In the genomic region with DNA sequence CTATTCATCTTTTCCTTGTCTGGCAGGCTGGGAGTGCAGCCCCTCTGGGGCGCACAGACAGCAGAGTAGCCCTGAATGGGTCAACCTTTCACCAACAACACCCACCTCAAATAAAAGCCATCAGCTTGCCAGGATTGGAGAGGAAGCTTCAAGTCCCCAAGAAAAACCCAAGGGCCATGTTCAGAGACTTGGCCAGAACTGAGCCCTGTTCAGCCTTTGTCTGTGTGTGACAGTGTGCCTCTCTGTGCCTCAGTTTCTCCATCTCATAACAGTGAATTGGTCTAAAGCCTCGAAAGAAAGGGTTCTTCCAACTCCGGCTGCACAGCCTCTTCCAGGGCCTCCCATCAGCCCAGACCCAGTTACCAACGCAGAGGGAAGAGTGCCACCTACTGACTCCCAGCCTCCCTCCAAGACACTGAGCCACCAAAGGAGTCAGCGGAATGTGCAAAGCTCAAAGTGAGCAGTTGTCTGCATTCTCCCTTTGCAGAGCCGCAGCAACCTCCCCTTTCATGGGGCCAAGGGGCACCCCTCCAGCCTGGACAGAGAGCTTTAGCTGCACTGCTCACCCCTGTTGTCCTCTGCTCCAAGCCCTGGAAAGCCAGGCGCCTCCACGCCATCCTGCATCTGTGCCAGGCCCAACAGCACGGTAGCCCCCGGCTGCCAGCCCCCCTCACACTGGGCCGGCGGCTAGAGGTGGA, we compare ENCODE assay signal across 9 cellular contexts.
DNase-seq lines count a peak whose midpoint lies in the region; ATAC-seq, FAIRE-seq and TF ChIP-seq lines count a peak whose summit lies in the region.
"Had no signal": no experiment of that assay in that cellular context is flagged by ENCODE, and none has a peak within 500 bp of the region (broad histone marks: within the 10 kb centered on the region; RNA-seq: fewer than 3 reads in every experiment).

No MANE protein-coding gene starts in this region.

- no peaks in the 10 kb centered on the region for H3K36me3 ChIP-seq in K562 (ENCODE audit: control insufficient read depth, insufficient read depth, low read length)

- H3K4me3 Mint-ChIP-seq in activated CD4-positive, alpha-beta memory T cell treated with anti-CD3 and anti-CD28 coated beads for 36 hours = no peak overlapping the region
- H3K4me3 Mint-ChIP-seq in activated CD4-positive, alpha-beta memory T cell treated with anti-CD3 and anti-CD28 coated beads, Interleukin-2, amount 10 ng/mL, durations not matched to agents 7 days and 5 days = no peak overlapping the region
- H3K4me3 Mint-ChIP-seq in immature natural killer cell = no peak overlapping the region

- no peak for TF ChIP-seq POLR2A in K562 (conservative IDR thresholded peaks at IDR 0.05)

- no peaks in the 10 kb centered on the region for H3K9me1 ChIP-seq in K562 (ENCODE audit: control insufficient read depth, insufficient read depth, low read length)

- BruUV-seq in K562 (replicated peaks; lab: Mats Ljungman, UMichigan) = no TSS peak

- H3K79me2 ChIP-seq in K562 (ENCODE audit: control insufficient read depth, insufficient read depth, low read length) = no peaks in the 10 kb centered on the region

- WGBS in K562 (ENCODE audit: insufficient coverage, low coverage, missing lambda C conversion rate) = 9% methylated on average over 12 of the region's 12 CpGs

- no peaks in the 10 kb centered on the region for H3K36me3 Mint-ChIP-seq in activated CD4-positive, alpha-beta memory T cell treated with anti-CD3 and anti-CD28 coated beads for 36 hours
- H3K36me3 Mint-ChIP-seq in activated CD4-positive, alpha-beta memory T cell treated with anti-CD3 and anti-CD28 coated beads, Interleukin-2, amount 10 ng/mL, durations not matched to agents 7 days and 5 days (ENCODE audit: low read depth) = no peaks in the 10 kb centered on the region
- peaks cover 0 to 3% (median 0%) of the 10 kb centered on the region in 3 donors for H3K36me3 Mint-ChIP-seq in immature natural killer cell
- H3K36me3 Mint-ChIP-seq: activated naive CD4-positive, alpha-beta T cell treated with anti-CD3 and anti-CD28 coated beads, Interleukin-2, amount 50 U/mL, for 72 hours had no signal

- TF ChIP-seq CTCF in K562 (IDR thresholded peaks at IDR 0.05 in 2 of 3, conservative IDR thresholded peaks at IDR 0.05 in 1 of 3; ENCODE audit: insufficient read depth in 2 of 3, low read depth in 1 of 3, low read length in 3 of 3) = peak; percentile 70 to 83 (median 74)

- H3K9me3 Mint-ChIP-seq in activated CD4-positive, alpha-beta memory T cell treated with anti-CD3 and anti-CD28 coated beads for 36 hours = no peaks in the 10 kb centered on the region
- H3K9me3 Mint-ChIP-seq in activated CD4-positive, alpha-beta memory T cell treated with anti-CD3 and anti-CD28 coated beads, Interleukin-2, amount 10 ng/mL, durations not matched to agents 7 days and 5 days = no peaks in the 10 kb centered on the region
- no peaks in the 10 kb centered on the region for H3K9me3 Mint-ChIP-seq in immature natural killer cell
- H3K9me3 Mint-ChIP-seq: activated naive CD4-positive, alpha-beta T cell treated with anti-CD3 and anti-CD28 coated beads, Interleukin-2, amount 50 U/mL, for 72 hours had no signal

- TF ChIP-seq EP300 in K562 (IDR thresholded peaks at IDR 0.05; ENCODE audit: low read length) = no peak

- POLR2A ChIA-PET in activated CD4-positive, alpha-beta memory T cell treated with anti-CD3 and anti-CD28 coated beads for 36 hours (lab: Charles Lee) = no interaction called here
- POLR2A ChIA-PET in activated CD4-positive, alpha-beta memory T cell treated with anti-CD3 and anti-CD28 coated beads, Interleukin-2, amount 10 ng/mL, durations not matched to agents 7 days and 5 days (lab: Charles Lee) = no interaction called here
- POLR2A ChIA-PET in K562 (lab: Yijun Ruan, JAX) = interaction anchor here (0.7 to 1.6 kb wide), 2 partner anchors 17 to 77 kb away, joined by 3 to 4 read pairs; no protein-coding TSS in a partner anchor

- no peak overlapping the region for H3K9ac ChIP-seq in K562 (ENCODE audit: insufficient read depth in 1 of 2, low read depth in 2 of 2, low read length in 2 of 2)

- in situ Hi-C loops in K562 (cut with MboI) = loop anchor here (25.0 kb wide), 1 partner anchor 1684 kb away; no protein-coding TSS in a partner anchor

- H2AFZ ChIP-seq in K562 (ENCODE audit: low read depth, low read length) = no peak overlapping the region

- H3K27ac Mint-ChIP-seq in activated CD4-positive, alpha-beta memory T cell treated with anti-CD3 and anti-CD28 coated beads for 36 hours = no peak overlapping the region
- H3K27ac Mint-ChIP-seq in activated CD4-positive, alpha-beta memory T cell treated with anti-CD3 and anti-CD28 coated beads, Interleukin-2, amount 10 ng/mL, durations not matched to agents 7 days and 5 days = no peak overlapping the region
- H3K27ac Mint-ChIP-seq in immature natural killer cell = no peak overlapping the region
- H3K27ac Mint-ChIP-seq: activated naive CD4-positive, alpha-beta T cell treated with anti-CD3 and anti-CD28 coated beads, Interleukin-2, amount 50 U/mL, for 72 hours had no signal

- H3K4me1 Mint-ChIP-seq in activated CD4-positive, alpha-beta memory T cell treated with anti-CD3 and anti-CD28 coated beads for 36 hours (ENCODE audit: low read depth) = no peaks in the 10 kb centered on the region
- H3K4me1 Mint-ChIP-seq in activated CD4-positive, alpha-beta memory T cell treated with anti-CD3 and anti-CD28 coated beads, Interleukin-2, amount 10 ng/mL, durations not matched to agents 7 days and 5 days = no peaks in the 10 kb centered on the region
- peaks cover 10% of the 10 kb centered on the region in 2 donors for H3K4me1 Mint-ChIP-seq in immature natural killer cell

- peak; percentile 54 to 78 for TF ChIP-seq RAD21 in K562 (CRISPR knock-in tag; conservative IDR thresholded peaks at IDR 0.05 in 1 of 2, IDR thresholded peaks at IDR 0.05 in 1 of 2)

- CTCF ChIA-PET in activated CD4-positive, alpha-beta memory T cell treated with anti-CD3 and anti-CD28 coated beads for 36 hours (lab: Charles Lee) = interaction anchor here (0.6 to 2.0 kb wide), 7 partner anchors 17 to 244 kb away, joined by 3 to 10 read pairs (median 4); no protein-coding TSS in a partner anchor
- CTCF ChIA-PET in activated CD4-positive, alpha-beta memory T cell treated with anti-CD3 and anti-CD28 coated beads, Interleukin-2, amount 10 ng/mL, durations not matched to agents 7 days and 5 days (lab: Charles Lee) = interaction anchor here (1.0 to 1.2 kb wide), 2 partner anchors 204 to 206 kb away, joined by 3 read pairs; no protein-coding TSS in a partner anchor
- CTCF ChIA-PET in K562 (lab: Yijun Ruan, JAX; ENCODE audit: low intra/inter-chr PET ratio) = interaction anchor here (0.7 kb wide), 2 partner anchors 16 to 1681 kb away, joined by 3 read pairs; no protein-coding TSS in a partner anchor

- no peak overlapping the region for H3K4me2 ChIP-seq in K562 (ENCODE audit: insufficient read depth, low read length)

- no peaks in the 10 kb centered on the region for H3K9me3 ChIP-seq in K562 (replicated peaks; ENCODE audit: control insufficient read depth, insufficient read depth, low read depth, low read length)

- peaks cover 14% of the 10 kb centered on the region for H3K27me3 Mint-ChIP-seq in activated CD4-positive, alpha-beta memory T cell treated with anti-CD3 and anti-CD28 coated beads for 36 hours
- H3K27me3 Mint-ChIP-seq in activated CD4-positive, alpha-beta memory T cell treated with anti-CD3 and anti-CD28 coated beads, Interleukin-2, amount 10 ng/mL, durations not matched to agents 7 days and 5 days = peaks cover 16% of the 10 kb centered on the region
- H3K27me3 Mint-ChIP-seq in immature natural killer cell (ENCODE audit: low read depth in 3 of 3) = peaks cover 2 to 6% (median 5%) of the 10 kb centered on the region in 3 donors

- ATAC-seq in K562 = peak; percentile 94
- no peak for ATAC-seq in HG02870 (IDR thresholded peaks at IDR 0.05; ENCODE audit: unreplicated experiment)

- peak; percentile 78 for FAIRE-seq in K562 (lab: Jason Lieb, UNC)

- peaks cover 3 to 9% of the 10 kb centered on the region in 2 experiments; a peak in 2 of 5 replicates for H3K4me1 ChIP-seq in K562 (replicated peaks in 1 of 2; ENCODE audit: control insufficient read depth in 2 of 2, insufficient read depth in 2 of 2, low read length in 2 of 2)

- intact Hi-C loops in activated CD4-positive, alpha-beta memory T cell treated with anti-CD3 and anti-CD28 coated beads for 36 hours (cut with micrococcal nuclease) = no loop called here
- intact Hi-C loops in K562 (cut with micrococcal nuclease) = loop anchor here (2.0 kb wide), 1 partner anchor 149 kb away; no protein-coding TSS in a partner anchor

- H3K4me3 ChIP-seq in K562 = no peak overlapping the region

- peaks cover 20 to 42% of the 10 kb centered on the region in 2 experiments for H3K27me3 ChIP-seq in K562 (ENCODE audit: control insufficient read depth in 2 of 2, insufficient read depth in 2 of 2, low read length in 2 of 2)

- H3K27ac ChIP-seq in K562 (ENCODE audit: extremely low read depth, low read depth, low read length) = no peak overlapping the region

- H4K20me1 ChIP-seq in K562 (replicated peaks; ENCODE audit: control insufficient read depth, insufficient read depth, low read length) = no peaks in the 10 kb centered on the region

- DNase-seq in activated CD4-positive, alpha-beta memory T cell treated with anti-CD3 and anti-CD28 coated beads for 36 hours = peak; percentile 35
- DNase-seq in activated CD4-positive, alpha-beta memory T cell treated with anti-CD3 and anti-CD28 coated beads, Interleukin-2, amount 10 ng/mL, durations not matched to agents 7 days and 5 days = no peak
- DNase-seq in NCI-H1694 (lab: John Stamatoyannopoulos, UW) (peak; percentile 61), K562 (ENCODE audit: extremely low read depth in 1 of 4, low spot score in 3 of 4) (peak in 2 of 4 experiments; percentile 57 to 59), immature natural killer cell (peak in 2 of 3 donors; percentile 23 to 30), superior temporal gyrus (ENCODE audit: extremely low spot score) (peak; percentile 80)
- DNase-seq in central memory CD4-positive, alpha-beta T cell = no peak

TF ChIP-seq in K562, 482 proteins besides CTCF, POLR2A, EP300 and RAD21 (continues in another document):
- TF ChIP-seq RAD51 (IDR thresholded peaks at IDR 0.05; ENCODE audit: borderline replicate concordance, low read depth) (no peak), RFX7 (CRISPR knock-in tag; IDR thresholded peaks at IDR 0.05) (no peak), SMARCE1 (IDR thresholded peaks at IDR 0.05) (no peak), SMC3 (conservative IDR thresholded peaks at IDR 0.05; ENCODE audit: insufficient read depth, low read depth, low read length) (peak; percentile 47; the same call in 1 of the 2 replicates)

Comparison
In these comparisons a context has a peak if more than half of its experiments do, and no peak if none do; other contexts are left out.
1. DNase-seq: peak in activated CD4-positive, alpha-beta memory T cell treated with anti-CD3 and anti-CD28 coated beads for 36 hours (single experiment), NCI-H1694 (single experiment), immature natural killer cell (2 of 3) and superior temporal gyrus (single experiment); none in activated CD4-positive, alpha-beta memory T cell treated with anti-CD3 and anti-CD28 coated beads, Interleukin-2, amount 10 ng/mL, durations not matched to agents 7 days and 5 days (single experiment) and central memory CD4-positive, alpha-beta T cell (single experiment).